In the genomic region with DNA sequence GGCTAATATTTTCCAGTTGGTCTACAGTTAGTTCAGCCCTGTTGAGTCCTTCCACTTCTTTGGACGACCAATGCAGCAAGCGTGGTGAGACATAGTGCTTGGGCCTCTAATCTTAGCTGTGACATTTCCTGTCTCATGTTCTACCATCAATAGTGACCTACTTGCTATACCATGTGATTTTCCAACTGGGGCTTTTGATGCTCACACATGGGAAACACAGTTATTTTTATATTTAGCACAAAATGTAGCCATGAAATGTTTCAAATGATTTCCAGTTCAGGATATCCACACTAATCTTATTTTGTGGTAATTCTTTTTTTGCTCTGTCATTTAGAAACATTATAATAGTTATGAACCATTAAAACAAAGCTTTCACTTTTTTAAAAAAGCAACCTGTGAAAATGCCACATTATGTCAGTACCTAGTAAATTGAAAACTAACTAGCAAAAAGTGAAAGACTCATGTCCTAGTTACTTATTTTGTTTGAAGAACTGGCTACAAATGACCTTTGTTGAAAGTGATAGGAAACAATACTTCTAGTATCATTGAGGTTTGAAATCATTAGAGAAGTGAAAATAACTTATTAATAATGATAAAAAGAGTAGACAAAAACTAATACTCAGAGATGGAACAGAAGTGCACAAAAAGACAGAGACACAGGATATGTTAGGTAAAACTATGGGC, we compare ENCODE assay signal across 11 cellular contexts. TPM values are rescaled to one million over a fixed set of nuclear protein-coding genes. Genes with fewer than 3 reads are reported as not detected.
A peak's percentile ranks its signal among the peaks of the same experiment; 100 is the strongest.
DNase-seq lines count a peak whose midpoint lies in the region; ATAC-seq lines count a peak whose summit lies in the region.
"Had no signal": no experiment of that assay in that cellular context is flagged by ENCODE, and none has a peak within 500 bp of the region (broad histone marks: within the 10 kb centered on the region; RNA-seq: fewer than 3 reads in every experiment).

No MANE protein-coding gene starts in this region.

- peak; percentile 71 for ATAC-seq in HG02852 (IDR thresholded peaks at IDR 0.05; ENCODE audit: unreplicated experiment)
- peak; percentile 90 for ATAC-seq in stimulated activated naive CD8-positive, alpha-beta T cell treated with anti-CD3 and anti-CD28 coated beads, Interleukin-15, Interleukin-2, amounts not matched to agents 100 U/mL and 50 U/mL, for 24 hours

- peak overlapping the region; percentile 78 for H3K27ac Mint-ChIP-seq in activated naive CD4-positive, alpha-beta T cell treated with anti-CD3 and anti-CD28 coated beads for 36 hours
- no peak overlapping the region for H3K27ac Mint-ChIP-seq in activated T-helper 2 cell treated with anti-CD3 and anti-CD28 coated beads, Interferon-gamma antibody, Interleukin-2, Interleukin-4, amounts not matched to agents 10 μg/mL and 5 μg/mL and 100 μg/mL, durations not matched to agents 14 hours and 24 hours and 36 hours

- CTCF ChIA-PET in activated naive CD4-positive, alpha-beta T cell treated with anti-CD3 and anti-CD28 coated beads for 36 hours (lab: Charles Lee) = interaction anchor here (1.0 kb wide), 1 partner anchor 43 kb away, joined by 3 read pairs; no protein-coding TSS in a partner anchor

- H3K4me3 Mint-ChIP-seq in activated naive CD4-positive, alpha-beta T cell treated with anti-CD3 and anti-CD28 coated beads for 36 hours = no peak overlapping the region
- H3K4me3 Mint-ChIP-seq in activated T-helper 2 cell treated with anti-CD3 and anti-CD28 coated beads, Interferon-gamma antibody, Interleukin-2, Interleukin-4, amounts not matched to agents 10 μg/mL and 5 μg/mL and 100 μg/mL, durations not matched to agents 14 hours and 24 hours and 36 hours (ENCODE audit: low read depth) = no peak overlapping the region

- peak; percentile 35 for DNase-seq in activated naive CD4-positive, alpha-beta T cell treated with anti-CD3 and anti-CD28 coated beads for 36 hours
- DNase-seq in activated naive CD4-positive, alpha-beta T cell treated with Interleukin-2 at 50 U/mL for 16 hours = no peak
- DNase-seq in RKO (ENCODE audit: low spot score) = peak; percentile 7
- peak; percentile 10 for DNase-seq in stimulated activated naive CD8-positive, alpha-beta T cell treated with anti-CD3 and anti-CD28 coated beads, Interleukin-15, Interleukin-2, amounts not matched to agents 100 U/mL and 50 U/mL, for 24 hours
- DNase-seq in SW 1271 (lab: John Stamatoyannopoulos, UW) = no peak
- no peak for DNase-seq in DMS114 treated with DMSO at 0.1 percent for 48 hours (lab: John Stamatoyannopoulos, UW; ENCODE audit: unreplicated experiment)
- DNase-seq in activated T-helper 2 cell treated with anti-CD3 and anti-CD28 coated beads, Interferon-gamma antibody, Interleukin-2, Interleukin-4, amounts not matched to agents 10 μg/mL and 5 μg/mL and 100 μg/mL, durations not matched to agents 14 hours and 24 hours and 36 hours (ENCODE audit: low spot score) = no peak
- DNase-seq: dorsolateral prefrontal cortex; H7; stimulated activated CD4-positive, alpha-beta T cell treated with anti-CD3 and anti-CD28 coated beads, Interleukin-4, amount 100 ng/mL, for 24 hours had no signal

- H3K9me3 Mint-ChIP-seq in activated naive CD4-positive, alpha-beta T cell treated with anti-CD3 and anti-CD28 coated beads for 36 hours = peaks cover 4% of the 10 kb centered on the region
- H3K9me3 Mint-ChIP-seq in activated T-helper 2 cell treated with anti-CD3 and anti-CD28 coated beads, Interferon-gamma antibody, Interleukin-2, Interleukin-4, amounts not matched to agents 10 μg/mL and 5 μg/mL and 100 μg/mL, durations not matched to agents 14 hours and 24 hours and 36 hours = no peaks in the 10 kb centered on the region

- peaks cover 4% of the 10 kb centered on the region for H3K36me3 Mint-ChIP-seq in activated naive CD4-positive, alpha-beta T cell treated with anti-CD3 and anti-CD28 coated beads for 36 hours (ENCODE audit: low read depth)
- no peaks in the 10 kb centered on the region for H3K36me3 Mint-ChIP-seq in activated T-helper 2 cell treated with anti-CD3 and anti-CD28 coated beads, Interferon-gamma antibody, Interleukin-2, Interleukin-4, amounts not matched to agents 10 μg/mL and 5 μg/mL and 100 μg/mL, durations not matched to agents 14 hours and 24 hours and 36 hours (ENCODE audit: low read depth)

- intact Hi-C loops in activated naive CD4-positive, alpha-beta T cell treated with anti-CD3 and anti-CD28 coated beads for 36 hours (cut with micrococcal nuclease) = loop anchor here (1.0 kb wide), 6 partner anchors 8 to 200 kb away; partner anchors contain the start of gene MARCHF3
- intact Hi-C loops in activated T-helper 2 cell treated with anti-CD3 and anti-CD28 coated beads, Interferon-gamma antibody, Interleukin-2, Interleukin-4, amounts not matched to agents 10 μg/mL and 5 μg/mL and 100 μg/mL, durations not matched to agents 14 hours and 24 hours and 36 hours (cut with micrococcal nuclease) = loop anchor here (2.0 kb wide), 1 partner anchor 23 kb away; no protein-coding TSS in a partner anchor

- no peaks in the 10 kb centered on the region for H3K27me3 Mint-ChIP-seq in activated naive CD4-positive, alpha-beta T cell treated with anti-CD3 and anti-CD28 coated beads for 36 hours (ENCODE audit: low read depth)
- peaks cover 3% of the 10 kb centered on the region for H3K27me3 Mint-ChIP-seq in activated T-helper 2 cell treated with anti-CD3 and anti-CD28 coated beads, Interferon-gamma antibody, Interleukin-2, Interleukin-4, amounts not matched to agents 10 μg/mL and 5 μg/mL and 100 μg/mL, durations not matched to agents 14 hours and 24 hours and 36 hours (ENCODE audit: low read depth)

- peaks cover 56% of the 10 kb centered on the region for H3K4me1 Mint-ChIP-seq in activated naive CD4-positive, alpha-beta T cell treated with anti-CD3 and anti-CD28 coated beads for 36 hours (ENCODE audit: low read depth)
- H3K4me1 Mint-ChIP-seq in activated T-helper 2 cell treated with anti-CD3 and anti-CD28 coated beads, Interferon-gamma antibody, Interleukin-2, Interleukin-4, amounts not matched to agents 10 μg/mL and 5 μg/mL and 100 μg/mL, durations not matched to agents 14 hours and 24 hours and 36 hours (ENCODE audit: low read depth) = peaks cover 2% of the 10 kb centered on the region

RNA-seq across cellular contexts. Expression of gene MARCHF3, which starts 18.3 kb away (rescaled TPM):
- total RNA-seq in activated naive CD4-positive, alpha-beta T cell treated with anti-CD3 and anti-CD28 coated beads for 36 hours = 10 to 100 TPM; 11.8 TPM
- total RNA-seq in activated T-helper 2 cell treated with anti-CD3 and anti-CD28 coated beads, Interferon-gamma antibody, Interleukin-2, Interleukin-4, amounts not matched to agents 10 μg/mL and 5 μg/mL and 100 μg/mL, durations not matched to agents 14 hours and 24 hours and 36 hours = 1.9 and 2.1 TPM in 2 replicates

Comparison
In these comparisons a context has a peak if more than half of its experiments do, and no peak if none do; other contexts are left out.
1. DNase-seq: peak in activated naive CD4-positive, alpha-beta T cell treated with anti-CD3 and anti-CD28 coated beads for 36 hours (single experiment), RKO (single experiment) and stimulated activated naive CD8-positive, alpha-beta T cell treated with anti-CD3 and anti-CD28 coated beads, Interleukin-15, Interleukin-2, amounts not matched to agents 100 U/mL and 50 U/mL, for 24 hours (single experiment); none in activated naive CD4-positive, alpha-beta T cell treated with Interleukin-2 at 50 U/mL for 16 hours (single experiment), SW 1271 (0 of 2), DMS114 treated with DMSO at 0.1 percent for 48 hours (single experiment) and activated T-helper 2 cell treated with anti-CD3 and anti-CD28 coated beads, Interferon-gamma antibody, Interleukin-2, Interleukin-4, amounts not matched to agents 10 μg/mL and 5 μg/mL and 100 μg/mL, durations not matched to agents 14 hours and 24 hours and 36 hours (single experiment).